9 cellular contexts compared by ENCODE assay signal in genomic region chr18:63155169-63155852, GRCh38.
DNase-seq lines count a peak whose midpoint lies in the region; ATAC-seq and TF ChIP-seq lines count a peak whose summit lies in the region.
"Had no signal": no experiment of that assay in that cellular context is flagged by ENCODE, and none has a peak within 500 bp of the region (broad histone marks: within the 10 kb centered on the region; RNA-seq: fewer than 3 reads in every experiment).

No MANE protein-coding gene starts in this region.

- H3K27me3 ChIP-seq in HL-60 (ENCODE audit: insufficient read depth, poor library complexity, severe bottlenecking) (no peaks in the 10 kb centered on the region), upper lobe of right lung (no peaks in the 10 kb centered on the region)

- peaks cover 98% of the 10 kb centered on the region for H3K4me1 Mint-ChIP-seq in activated T-cell treated with anti-CD3 and anti-CD28 coated beads, Interleukin-2, amount 50 U/mL, for 4 hours (ENCODE audit: low read depth)
- H3K4me1 Mint-ChIP-seq in progenitor cell of endocrine pancreas (ENCODE audit: low read depth): peaks cover 4% of the 10 kb centered on the region

- no peaks in the 10 kb centered on the region for H3K36me3 ChIP-seq in upper lobe of right lung

- H3K27me3 Mint-ChIP-seq in activated T-cell treated with anti-CD3 and anti-CD28 coated beads, Interleukin-2, amount 50 U/mL, for 4 hours (ENCODE audit: low read depth): no peaks in the 10 kb centered on the region
- H3K27me3 Mint-ChIP-seq in progenitor cell of endocrine pancreas: peaks cover 42% of the 10 kb centered on the region

- H3K9me3 ChIP-seq in upper lobe of right lung: no peaks in the 10 kb centered on the region

- H3K4me1 ChIP-seq in upper lobe of right lung: peaks cover 9% of the 10 kb centered on the region

- H3K27ac ChIP-seq in HL-60 (replicated peaks) (peak overlapping the region; percentile 29), upper lobe of right lung (peak overlapping the region; percentile 26)
- H3K27ac ChIP-seq: SK-N-MC had no signal

- peak; percentile 37 for ATAC-seq in GM19467 (IDR thresholded peaks at IDR 0.05; ENCODE audit: unreplicated experiment)
- peak; percentile 62 to 68 for ATAC-seq in activated T-cell treated with anti-CD3 and anti-CD28 coated beads, Interleukin-2, amount 50 U/mL, for 4 hours
- ATAC-seq in upper lobe of right lung: peak; percentile 94

- peak overlapping the region; percentile 82 for H3K4me3 Mint-ChIP-seq in activated T-cell treated with anti-CD3 and anti-CD28 coated beads, Interleukin-2, amount 50 U/mL, for 4 hours
- peak overlapping the region; percentile 9 for H3K4me3 Mint-ChIP-seq in progenitor cell of endocrine pancreas (ENCODE audit: low read depth)

- H3K4me3 ChIP-seq in HL-60 (replicated peaks; ENCODE audit: insufficient read depth, low read length) (no peak overlapping the region), fibroblast of villous mesenchyme (ENCODE audit: low read depth, low read length) (no peak overlapping the region), upper lobe of right lung (peak overlapping the region; percentile 28)
- H3K4me3 ChIP-seq: SK-N-MC had no signal

- TF ChIP-seq CTCF in HL-60 (IDR thresholded peaks at IDR 0.05; ENCODE audit: insufficient read depth, low read length) (peak; percentile 56), fibroblast of villous mesenchyme (IDR thresholded peaks at IDR 0.05; ENCODE audit: insufficient read depth, low read depth, low read length) (peak; percentile 87), progenitor cell of endocrine pancreas (IDR thresholded peaks at IDR 0.05; ENCODE audit: unreplicated experiment) (peak; percentile 69), upper lobe of right lung (IDR thresholded peaks at IDR 0.05) (peak; percentile 76)

- DNase-seq in COLO668 (lab: John Stamatoyannopoulos, UW; ENCODE audit: unreplicated experiment) (peak; percentile 98), HL-60 (ENCODE audit: low read depth in 1 of 2, low spot score in 1 of 2) (peak in 1 of 2 experiments; percentile 88), NK-92 (lab: John Stamatoyannopoulos, UW; ENCODE audit: unreplicated experiment) (peak; percentile 15), fibroblast of villous mesenchyme (ENCODE audit: low read depth) (peak; percentile 23), progenitor cell of endocrine pancreas (ENCODE audit: low spot score, unreplicated experiment) (peak; percentile 54), upper lobe of right lung (peak; percentile 79)
- DNase-seq in activated T-cell treated with anti-CD3 and anti-CD28 coated beads, Interleukin-2, amount 50 U/mL, for 4 hours: peak; percentile 79

- H3K9me3 Mint-ChIP-seq in activated T-cell treated with anti-CD3 and anti-CD28 coated beads, Interleukin-2, amount 50 U/mL, for 4 hours: no peaks in the 10 kb centered on the region
- H3K9me3 Mint-ChIP-seq in progenitor cell of endocrine pancreas (ENCODE audit: low read depth): no peaks in the 10 kb centered on the region

- H3K36me3 Mint-ChIP-seq in activated T-cell treated with anti-CD3 and anti-CD28 coated beads, Interleukin-2, amount 50 U/mL, for 4 hours (ENCODE audit: insufficient read depth): peaks cover 21% of the 10 kb centered on the region
- H3K36me3 Mint-ChIP-seq in progenitor cell of endocrine pancreas (ENCODE audit: insufficient read depth): no peaks in the 10 kb centered on the region

- peak overlapping the region; percentile 17 for H3K27ac Mint-ChIP-seq in progenitor cell of endocrine pancreas

- intact Hi-C loops in upper lobe of right lung (cut with DNase I): no loop called here

Comparison
In these comparisons a context has a peak if more than half of its experiments do, and no peak if none do; other contexts are left out.
1. ATAC-seq: peak in every context shown above with its lines; median percentile 94 in upper lobe of right lung; 65 in activated T-cell treated with anti-CD3 and anti-CD28 coated beads, Interleukin-2, amount 50 U/mL, for 4 hours; 37 in GM19467.